Comparison of ENCODE assay signal across 15 cellular contexts in the genomic region with DNA sequence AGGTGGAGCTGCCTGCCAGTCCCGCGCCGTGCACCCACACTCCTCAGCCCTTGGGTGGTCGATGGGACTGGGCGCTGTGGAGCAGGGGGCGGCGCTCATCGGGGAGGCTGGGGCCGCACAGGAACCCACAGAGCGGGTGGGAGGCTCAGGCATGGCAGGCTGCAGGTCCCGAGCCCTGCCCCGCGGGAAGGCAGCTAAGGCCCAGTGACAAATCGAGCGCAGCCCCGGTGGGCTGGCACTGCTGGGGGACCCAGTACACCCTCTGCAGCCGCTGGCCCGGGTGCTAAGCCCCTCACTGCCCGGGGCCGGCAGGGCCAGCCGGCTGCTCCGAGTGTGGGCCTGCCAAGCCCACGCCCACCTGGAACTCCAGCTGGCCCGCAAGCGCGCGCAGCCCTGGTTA. TPM values are rescaled to one million over a fixed set of nuclear protein-coding genes. Genes with fewer than 3 reads are reported as not detected.
"Had no signal": no experiment of that assay in that cellular context is flagged by ENCODE, and none has a peak within 500 bp of the region (broad histone marks: within the 10 kb centered on the region; RNA-seq: fewer than 3 reads in every experiment).

No MANE protein-coding gene starts in this region.

RNA-seq across cellular contexts. Expression of gene CXorf51A, which starts 52.3 kb away (rescaled TPM):
- total RNA-seq: activated B cell treated with CpG ODN at 0.5 μM for 24 hours; activated CD4-positive, alpha-beta memory T cell treated with anti-CD3 and anti-CD28 coated beads for 36 hours; activated CD4-positive, alpha-beta memory T cell treated with anti-CD3 and anti-CD28 coated beads, Interleukin-2, amount 10 ng/mL, durations not matched to agents 7 days and 5 days; activated CD4-positive, alpha-beta T cell treated with anti-CD3 and anti-CD28 coated beads for 36 hours; activated CD4-positive, alpha-beta T cell treated with anti-CD3 and anti-CD28 coated beads, Interleukin-2, amount 10 ng/mL, durations not matched to agents 24 days and 14 days; activated CD4-positive, alpha-beta T cell treated with anti-CD3 and anti-CD28 coated beads, Interleukin-2, amount 10 ng/mL, durations not matched to agents 7 days and 5 days; activated CD8-positive, alpha-beta memory T cell treated with anti-CD3 and anti-CD28 coated beads for 36 hours; activated CD8-positive, alpha-beta memory T cell treated with anti-CD3 and anti-CD28 coated beads, Interleukin-2, amount 10 ng/mL, durations not matched to agents 7 days and 5 days; activated CD8-positive, alpha-beta T cell treated with anti-CD3 and anti-CD28 coated beads for 36 hours; activated CD8-positive, alpha-beta T cell treated with anti-CD3 and anti-CD28 coated beads, Interleukin-2, amount 10 ng/mL, durations not matched to agents 7 days and 5 days; T-cell; T-helper 1 cell treated with Interleukin-12 subunit alpha and Interleukin-12 subunit beta and Interleukin-4 antibody, amounts not matched to agents 30 ng/mL and 1 ng/mL, for 36 hours; T-helper 17 cell; T-helper 2 cell treated with Interferon-gamma antibody and Interleukin-4, amounts not matched to agents 100 ng/mL and 5 ng/mL, for 36 hours; WTC11 had no signal

RNA-seq across cellular contexts. Expression of gene CXorf51B, which starts 57.3 kb away (rescaled TPM):
- total RNA-seq: activated B cell treated with CpG ODN at 0.5 μM for 24 hours; activated CD4-positive, alpha-beta memory T cell treated with anti-CD3 and anti-CD28 coated beads for 36 hours; activated CD4-positive, alpha-beta memory T cell treated with anti-CD3 and anti-CD28 coated beads, Interleukin-2, amount 10 ng/mL, durations not matched to agents 7 days and 5 days; activated CD4-positive, alpha-beta T cell treated with anti-CD3 and anti-CD28 coated beads for 36 hours; activated CD4-positive, alpha-beta T cell treated with anti-CD3 and anti-CD28 coated beads, Interleukin-2, amount 10 ng/mL, durations not matched to agents 24 days and 14 days; activated CD4-positive, alpha-beta T cell treated with anti-CD3 and anti-CD28 coated beads, Interleukin-2, amount 10 ng/mL, durations not matched to agents 7 days and 5 days; activated CD8-positive, alpha-beta memory T cell treated with anti-CD3 and anti-CD28 coated beads for 36 hours; activated CD8-positive, alpha-beta memory T cell treated with anti-CD3 and anti-CD28 coated beads, Interleukin-2, amount 10 ng/mL, durations not matched to agents 7 days and 5 days; activated CD8-positive, alpha-beta T cell treated with anti-CD3 and anti-CD28 coated beads for 36 hours; activated CD8-positive, alpha-beta T cell treated with anti-CD3 and anti-CD28 coated beads, Interleukin-2, amount 10 ng/mL, durations not matched to agents 7 days and 5 days; T-cell; T-helper 1 cell treated with Interleukin-12 subunit alpha and Interleukin-12 subunit beta and Interleukin-4 antibody, amounts not matched to agents 30 ng/mL and 1 ng/mL, for 36 hours; T-helper 17 cell; T-helper 2 cell treated with Interferon-gamma antibody and Interleukin-4, amounts not matched to agents 100 ng/mL and 5 ng/mL, for 36 hours; WTC11 had no signal
